8 cellular contexts compared by ENCODE assay signal in genomic region chr3:12187448-12188327, GRCh38. TPM values are rescaled to one million over a fixed set of nuclear protein-coding genes. Genes with fewer than 3 reads are reported as not detected.
DNase-seq lines count a peak whose midpoint lies in the region; ATAC-seq lines count a peak whose summit lies in the region.

No MANE protein-coding gene starts in this region.

- intact Hi-C loops in sciatic nerve (cut with DNase I): no loop called here

- ATAC-seq in HG03175 (IDR thresholded peaks at IDR 0.05; ENCODE audit: unreplicated experiment): peak; percentile 75
- peak; percentile 67 for ATAC-seq in sciatic nerve

- peak; percentile 64 for DNase-seq in stimulated activated naive CD4-positive, alpha-beta T cell treated with Interleukin-2 at 50 U/mL for 16 hours (lab: John Stamatoyannopoulos, UW)
- DNase-seq in stimulated activated naive CD4-positive, alpha-beta T cell (lab: John Stamatoyannopoulos, UW): no peak
- peak; percentile 7 to 21 for DNase-seq in activated CD4-positive, alpha-beta T cell treated with anti-CD3 and anti-CD28 coated beads for 4 hours
- DNase-seq in fibroblast of gingiva (ENCODE audit: low read depth) (peak; percentile 77), sciatic nerve (ENCODE audit: low spot score) (no peak), NCI-H187 treated with DMSO at 0.1 percent for 48 hours (lab: John Stamatoyannopoulos, UW) (no peak), NCI-H1105 (lab: John Stamatoyannopoulos, UW) (no peak)

RNA-seq across cellular contexts. Expression of gene TIMP4, which starts 29.0 kb away (rescaled TPM):
- 13.2 TPM for total RNA-seq in sciatic nerve

Comparison
In these comparisons a context has a peak if more than half of its experiments do, and no peak if none do; other contexts are left out.
1. DNase-seq: peak in stimulated activated naive CD4-positive, alpha-beta T cell treated with Interleukin-2 at 50 U/mL for 16 hours (single experiment), activated CD4-positive, alpha-beta T cell treated with anti-CD3 and anti-CD28 coated beads for 4 hours (2 of 2) and fibroblast of gingiva (single experiment); none in stimulated activated naive CD4-positive, alpha-beta T cell (0 of 6), sciatic nerve (single experiment), NCI-H187 treated with DMSO at 0.1 percent for 48 hours (single experiment) and NCI-H1105 (single experiment).